2 cellular contexts compared by ENCODE assay signal in genomic region chr7:135802697-135803096, GRCh38.
TF ChIP-seq lines count a peak whose summit lies in the region.

No MANE protein-coding gene starts in this region.

TF ChIP-seq in GM23338, 12 proteins besides CTCF, POLR2A, EP300 and RAD21:
- TF ChIP-seq REST (IDR thresholded peaks at IDR 0.05; ENCODE audit: unreplicated experiment), result peak; percentile 52
- TF ChIP-seq EZH2phosphoT487 (IDR thresholded peaks at IDR 0.05; ENCODE audit: unreplicated experiment), result no peak
- no peak for TF ChIP-seq POLR2AphosphoS5 (IDR thresholded peaks at IDR 0.05; ENCODE audit: low read depth)
TF ChIP-seq in GM23338: peak in this region for 1.

TF ChIP-seq in K562, 482 proteins besides CTCF, POLR2A, EP300 and RAD21 (continued from another document):
- TF ChIP-seq HMBOX1 (IDR thresholded peaks at IDR 0.05), result no peak
- no peak for TF ChIP-seq ZNF668 (CRISPR knock-in tag; IDR thresholded peaks at IDR 0.05)
- TF ChIP-seq KDM1A (IDR thresholded peaks at IDR 0.05), result peak; percentile 37 to 63
- TF ChIP-seq HDAC8 (tag; IDR thresholded peaks at IDR 0.05), result no peak
- TF ChIP-seq GTF3C2 (IDR thresholded peaks at IDR 0.05; ENCODE audit: borderline replicate concordance, extremely low read depth, insufficient read length), result no peak
- peak in 1 of 2 experiments; percentile 29 for TF ChIP-seq AFF1 (IDR thresholded peaks at IDR 0.05; ENCODE audit: low read depth in 1 of 2, partially characterized antibody in 2 of 2)
- 0 out of 2 replicates have a peak, but pooled peaks have one; percentile 10 for TF ChIP-seq HDAC2 (IDR thresholded peaks at IDR 0.05)
- TF ChIP-seq KHSRP (IDR thresholded peaks at IDR 0.05), result no peak
- TF ChIP-seq BRD9 (IDR thresholded peaks at IDR 0.05; ENCODE audit: low read depth, partially characterized antibody), result no peak
- TF ChIP-seq ARID4B (CRISPR knock-in tag; IDR thresholded peaks at IDR 0.05), result no peak
- no peak for TF ChIP-seq MNT (conservative IDR thresholded peaks at IDR 0.05)
- TF ChIP-seq MIER1 (IDR thresholded peaks at IDR 0.05; ENCODE audit: low read depth), result peak; percentile 78
- no peak for TF ChIP-seq NEUROD1 (IDR thresholded peaks at IDR 0.05; ENCODE audit: borderline replicate concordance, low read depth, low read length, partially characterized antibody)
- no peak for TF ChIP-seq ETV1 (tag; conservative IDR thresholded peaks at IDR 0.05; ENCODE audit: low read depth)
